In the genomic region with DNA sequence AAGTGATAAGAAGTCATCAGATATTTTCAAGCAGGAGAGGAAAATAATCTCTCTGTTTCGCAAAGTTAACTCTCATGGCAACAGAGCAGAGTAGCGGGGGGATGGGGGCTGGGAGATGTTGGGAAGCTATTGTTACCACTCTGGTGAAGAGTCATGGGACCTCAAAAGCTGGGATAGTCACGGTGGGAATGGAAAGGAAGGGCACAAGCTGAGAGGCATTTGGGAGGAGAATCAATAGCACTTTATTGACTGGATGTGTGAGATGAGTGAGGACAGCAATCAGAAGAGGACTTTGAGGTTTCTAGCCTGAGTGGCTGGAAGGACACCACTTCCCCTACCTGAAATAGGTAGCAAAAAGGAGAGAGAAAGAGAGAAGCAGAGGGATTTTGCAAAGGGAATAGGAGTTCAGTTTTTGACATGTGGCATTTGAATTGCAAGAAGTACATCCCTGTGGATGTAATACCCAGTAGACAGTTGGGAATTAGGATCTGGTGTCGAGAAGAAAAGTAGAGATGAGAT, we compare ENCODE assay signal across 8 cellular contexts. TPM values are rescaled to one million over a fixed set of nuclear protein-coding genes. Genes with fewer than 3 reads are reported as not detected.
DNase-seq lines count a peak whose midpoint lies in the region; ATAC-seq, FAIRE-seq and TF ChIP-seq lines count a peak whose summit lies in the region.

No MANE protein-coding gene starts in this region.

- H3K4me3 Mint-ChIP-seq in stimulated activated memory B cell treated with anti-CD40 and anti-IgM and Interleukin-4, amounts not matched to agents 10 μg/mL and 1 μg/mL and 100 μg/mL, for 72 hours = no peak overlapping the region

- no peak for TF ChIP-seq CTCF in HEK293 (tag by site-specific recombination; IDR thresholded peaks at IDR 0.05)

- no peaks in the 10 kb centered on the region for H3K27me3 Mint-ChIP-seq in stimulated activated memory B cell treated with anti-CD40 and anti-IgM and Interleukin-4, amounts not matched to agents 10 μg/mL and 1 μg/mL and 100 μg/mL, for 72 hours

- H3K9me3 Mint-ChIP-seq in stimulated activated memory B cell treated with anti-CD40 and anti-IgM and Interleukin-4, amounts not matched to agents 10 μg/mL and 1 μg/mL and 100 μg/mL, for 72 hours = no peaks in the 10 kb centered on the region

- CTCF ChIA-PET in HEK293 (lab: Yijun Ruan, JAX) = interaction anchor here (0.7 to 2.2 kb wide), 3 partner anchors 22 to 59 kb away, joined by 3 to 13 read pairs (median 3); no protein-coding TSS in a partner anchor

- H3K36me3 ChIP-seq in HEK293 (ENCODE audit: control insufficient read depth in 2 of 2, insufficient read depth in 1 of 2, low read length in 2 of 2) = no peaks in the 10 kb centered on the region

- FAIRE-seq in frontal cortex (lab: Jason Lieb, UNC) = no peak

- POLR2A ChIA-PET in HEK293 (lab: Yijun Ruan, JAX) = interaction anchor here (0.9 to 2.1 kb wide), 8 partner anchors 10 to 87 kb away, joined by 4 to 71 read pairs (median 9); partner anchors contain the start of genes BLOC1S2 and SCD

- 10 to 17% (median 12%) methylated on average over 4 of the region's 4 CpGs for WGBS in adipose tissue, 3 donors

- no peak overlapping the region for H3K27ac Mint-ChIP-seq in stimulated activated memory B cell treated with anti-CD40 and anti-IgM and Interleukin-4, amounts not matched to agents 10 μg/mL and 1 μg/mL and 100 μg/mL, for 72 hours

- peak overlapping the region; percentile 49 for H3K4me3 ChIP-seq in HEK293 (ENCODE audit: low read depth, low read length)

- H3K9me3 ChIP-seq in HEK293 (ENCODE audit: control insufficient read depth, insufficient read depth, low read depth, low read length) = no peaks in the 10 kb centered on the region

- ATAC-seq in stimulated activated memory B cell treated with anti-CD40 and anti-IgM and Interleukin-4, amounts not matched to agents 10 μg/mL and 1 μg/mL and 100 μg/mL, for 72 hours = no peak

- H3K36me3 Mint-ChIP-seq in stimulated activated memory B cell treated with anti-CD40 and anti-IgM and Interleukin-4, amounts not matched to agents 10 μg/mL and 1 μg/mL and 100 μg/mL, for 72 hours = no peaks in the 10 kb centered on the region

- peaks cover 33% of the 10 kb centered on the region for H3K4me1 Mint-ChIP-seq in stimulated activated memory B cell treated with anti-CD40 and anti-IgM and Interleukin-4, amounts not matched to agents 10 μg/mL and 1 μg/mL and 100 μg/mL, for 72 hours

- DNase-seq in iPS-NIHi7 (ENCODE audit: extremely low spot score) (peak; percentile 66), substantia nigra (lab: John Stamatoyannopoulos, UW) (peak in 19 of 49 donors; percentile 39 to 84 (median 63)), occipital lobe (lab: John Stamatoyannopoulos, UW) (no peak), kidney glomerular epithelial cell (lab: John Stamatoyannopoulos, UW) (no peak), frontal cortex (ENCODE audit: low spot score in 2 of 2) (no peak)

- peaks cover 21% of the 10 kb centered on the region for H3K4me1 ChIP-seq in HEK293 (ENCODE audit: control insufficient read depth, insufficient read depth, low read length)

- H3K27ac ChIP-seq in HEK293 (ENCODE audit: extremely low read depth, low read depth, low read length) (peak overlapping the region; percentile 97), adipose tissue (ENCODE audit: low read depth, low read length) (peak overlapping the region; percentile 45), substantia nigra (ENCODE audit: low read depth, low read length, poor library complexity, severe bottlenecking) (peak overlapping the region; percentile 91)

TF ChIP-seq in HEK293, 187 proteins besides CTCF, POLR2A, EP300 and RAD21:
- TF ChIP-seq KLF8 (tag by site-specific recombination; IDR thresholded peaks at IDR 0.05) = 0 out of 2 replicates have a peak, but pooled peaks have one; percentile 10
- peak; percentile 50; the same call in 1 of the 2 replicates for TF ChIP-seq ZNF335 (tag by site-specific recombination; conservative IDR thresholded peaks at IDR 0.05)
- TF ChIP-seq BCL11A (tag by site-specific recombination; IDR thresholded peaks at IDR 0.05; ENCODE audit: low read depth) = no peak
- 0 out of 2 replicates have a peak, but pooled peaks have one; percentile 18 for TF ChIP-seq ZNF391 (tag by site-specific recombination; IDR thresholded peaks at IDR 0.05; ENCODE audit: borderline replicate concordance, low read depth)
- TF ChIP-seq PRDM1 (tag by site-specific recombination; IDR thresholded peaks at IDR 0.05) = peak; percentile 81; the same call in 1 of the 2 replicates
- TF ChIP-seq, protein P1, sequence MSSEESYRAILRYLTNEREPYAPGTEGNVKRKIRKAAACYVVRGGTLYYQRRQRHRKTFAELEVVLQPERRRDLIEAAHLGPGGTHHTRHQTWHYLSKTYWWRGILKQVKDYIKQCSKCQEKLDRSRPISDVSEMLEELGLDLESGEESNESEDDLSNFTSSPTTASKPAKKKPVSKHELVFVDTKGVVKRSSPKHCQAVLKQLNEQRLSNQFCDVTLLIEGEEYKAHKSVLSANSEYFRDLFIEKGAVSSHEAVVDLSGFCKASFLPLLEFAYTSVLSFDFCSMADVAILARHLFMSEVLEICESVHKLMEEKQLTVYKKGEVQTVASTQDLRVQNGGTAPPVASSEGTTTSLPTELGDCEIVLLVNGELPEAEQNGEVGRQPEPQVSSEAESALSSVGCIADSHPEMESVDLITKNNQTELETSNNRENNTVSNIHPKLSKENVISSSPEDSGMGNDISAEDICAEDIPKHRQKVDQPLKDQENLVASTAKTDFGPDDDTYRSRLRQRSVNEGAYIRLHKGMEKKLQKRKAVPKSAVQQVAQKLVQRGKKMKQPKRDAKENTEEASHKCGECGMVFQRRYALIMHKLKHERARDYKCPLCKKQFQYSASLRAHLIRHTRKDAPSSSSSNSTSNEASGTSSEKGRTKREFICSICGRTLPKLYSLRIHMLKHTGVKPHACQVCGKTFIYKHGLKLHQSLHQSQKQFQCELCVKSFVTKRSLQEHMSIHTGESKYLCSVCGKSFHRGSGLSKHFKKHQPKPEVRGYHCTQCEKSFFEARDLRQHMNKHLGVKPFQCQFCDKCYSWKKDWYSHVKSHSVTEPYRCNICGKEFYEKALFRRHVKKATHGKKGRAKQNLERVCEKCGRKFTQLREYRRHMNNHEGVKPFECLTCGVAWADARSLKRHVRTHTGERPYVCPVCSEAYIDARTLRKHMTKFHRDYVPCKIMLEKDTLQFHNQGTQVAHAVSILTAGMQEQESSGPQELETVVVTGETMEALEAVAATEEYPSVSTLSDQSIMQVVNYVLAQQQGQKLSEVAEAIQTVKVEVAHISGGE (tag by site-specific recombination; conservative IDR thresholded peaks at IDR 0.05; ENCODE audit: low read depth) = peak; percentile 79
- peak; percentile 35; the same call in 1 of the 2 replicates for TF ChIP-seq ZFP69B (tag by site-specific recombination; IDR thresholded peaks at IDR 0.05)
- TF ChIP-seq ZNF354C (tag by site-specific recombination; IDR thresholded peaks at IDR 0.05; ENCODE audit: borderline replicate concordance, low read depth) = no peak
- peak; percentile 28; the same call in 1 of the 2 replicates for TF ChIP-seq ZNF366 (tag by site-specific recombination; conservative IDR thresholded peaks at IDR 0.05)
- TF ChIP-seq ZNF660 (tag by site-specific recombination; IDR thresholded peaks at IDR 0.05) = 0 out of 2 replicates have a peak, but pooled peaks have one; percentile 8
- TF ChIP-seq, protein P2, sequence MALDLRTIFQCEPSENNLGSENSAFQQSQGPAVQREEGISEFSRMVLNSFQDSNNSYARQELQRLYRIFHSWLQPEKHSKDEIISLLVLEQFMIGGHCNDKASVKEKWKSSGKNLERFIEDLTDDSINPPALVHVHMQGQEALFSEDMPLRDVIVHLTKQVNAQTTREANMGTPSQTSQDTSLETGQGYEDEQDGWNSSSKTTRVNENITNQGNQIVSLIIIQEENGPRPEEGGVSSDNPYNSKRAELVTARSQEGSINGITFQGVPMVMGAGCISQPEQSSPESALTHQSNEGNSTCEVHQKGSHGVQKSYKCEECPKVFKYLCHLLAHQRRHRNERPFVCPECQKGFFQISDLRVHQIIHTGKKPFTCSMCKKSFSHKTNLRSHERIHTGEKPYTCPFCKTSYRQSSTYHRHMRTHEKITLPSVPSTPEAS (tag by site-specific recombination; IDR thresholded peaks at IDR 0.05) = peak; percentile 15; the same call in 1 of the 2 replicates
- TF ChIP-seq ZFP3 (tag by site-specific recombination; IDR thresholded peaks at IDR 0.05; ENCODE audit: low read depth) = 0 out of 2 replicates have a peak, but pooled peaks have one; percentile 48
- TF ChIP-seq, protein P3, sequence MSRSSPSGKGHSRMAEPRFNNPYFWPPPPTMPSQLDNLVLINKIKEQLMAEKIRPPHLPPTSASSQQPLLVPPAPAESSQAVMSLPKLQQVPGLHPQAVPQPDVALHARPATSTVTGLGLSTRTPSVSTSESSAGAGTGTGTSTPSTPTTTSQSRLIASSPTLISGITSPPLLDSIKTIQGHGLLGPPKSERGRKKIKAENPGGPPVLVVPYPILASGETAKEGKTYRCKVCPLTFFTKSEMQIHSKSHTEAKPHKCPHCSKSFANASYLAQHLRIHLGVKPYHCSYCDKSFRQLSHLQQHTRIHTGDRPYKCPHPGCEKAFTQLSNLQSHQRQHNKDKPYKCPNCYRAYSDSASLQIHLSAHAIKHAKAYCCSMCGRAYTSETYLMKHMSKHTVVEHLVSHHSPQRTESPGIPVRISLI (tag by site-specific recombination; IDR thresholded peaks at IDR 0.05) = no peak
- TF ChIP-seq ZNF2 (tag by site-specific recombination; IDR thresholded peaks at IDR 0.05) = peak; percentile 57
- TF ChIP-seq ZNF677 (tag by site-specific recombination; IDR thresholded peaks at IDR 0.05) = no peak

RNA-seq across cellular contexts. Expression of gene SCD, which starts 27.2 kb away (rescaled TPM):
- polyA plus RNA-seq in adipose tissue = 100 to 1,000 TPM; 132 to 934 (median 391) TPM
- total RNA-seq in occipital lobe (123 TPM), frontal cortex (135 TPM)

RNA-seq across cellular contexts. Expression of gene PKD2L1, which starts 44.2 kb away (rescaled TPM):
- polyA plus RNA-seq in adipose tissue = under 1 TPM in 1 of 3 donors, not detected in 2; 0.34 TPM
- 0.62 TPM for total RNA-seq in occipital lobe
- total RNA-seq in frontal cortex = not detected

Comparison
In these comparisons a context has a peak if more than half of its experiments do, and no peak if none do; other contexts are left out.
1. H3K27ac ChIP-seq: peak in every context shown above with its lines; median percentile 97 in HEK293; 91 in substantia nigra; 45 in adipose tissue.